ENCODE assay signal across 15 cellular contexts in the genomic region with DNA sequence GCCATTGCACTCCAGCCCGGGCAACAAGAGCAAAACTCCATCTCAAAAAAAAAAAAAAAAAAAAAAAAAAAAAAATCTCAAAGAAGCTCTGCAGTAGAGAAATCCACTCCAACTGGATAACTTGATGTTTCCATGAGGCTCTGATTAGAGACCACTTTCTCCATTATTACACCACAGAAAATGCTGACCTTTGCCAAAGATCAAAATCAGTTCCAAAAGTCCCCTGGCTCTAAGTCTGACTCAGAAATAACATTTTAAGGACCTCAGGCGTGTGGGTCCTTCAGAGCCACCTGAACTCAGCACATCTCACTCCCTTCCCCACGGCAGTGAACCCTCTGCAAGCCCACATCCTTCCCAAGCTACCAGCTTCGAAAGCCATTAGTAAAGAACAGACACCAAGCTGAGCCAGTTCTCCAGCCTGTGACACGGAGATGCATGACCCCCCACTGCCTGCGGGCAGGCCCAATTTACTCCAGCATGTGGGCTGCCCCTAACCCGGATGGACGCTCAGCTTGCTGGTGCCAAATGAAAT. TPM values are rescaled to one million over a fixed set of nuclear protein-coding genes. Genes with fewer than 3 reads are reported as not detected.
DNase-seq lines count a peak whose midpoint lies in the region; ATAC-seq, FAIRE-seq and TF ChIP-seq lines count a peak whose summit lies in the region.
"Had no signal": no experiment of that assay in that cellular context is flagged by ENCODE, and none has a peak within 500 bp of the region (broad histone marks: within the 10 kb centered on the region; RNA-seq: fewer than 3 reads in every experiment).

No MANE protein-coding gene starts in this region.

- ATAC-seq in WTC11 = no peak
- ATAC-seq in stimulated activated naive B cell treated with anti-CD40 and anti-IgM and Interleukin-4, amounts not matched to agents 10 μg/mL and 1 μg/mL and 100 μg/mL, for 72 hours (replicated peaks) = peak; percentile 87 to 90
- no peak for ATAC-seq in HG02840 (IDR thresholded peaks at IDR 0.05; ENCODE audit: low FRiP score, unreplicated experiment)

- no peak for FAIRE-seq in endothelial cell of umbilical vein (lab: Jason Lieb, UNC)
- FAIRE-seq: RCC 7860, urothelium cell line had no signal

- intact Hi-C loops in endothelial cell of umbilical vein (cut with micrococcal nuclease) = no loop called here

- TF ChIP-seq POLR2A in endothelial cell of umbilical vein (IDR thresholded peaks at IDR 0.05; ENCODE audit: low read depth, low read length) = no peak

- no peaks in the 10 kb centered on the region for H3K9me1 ChIP-seq in endothelial cell of umbilical vein (replicated peaks; ENCODE audit: control insufficient read depth, extremely low read depth, insufficient read depth, low read length)

- peak; percentile 13 for DNase-seq in activated naive CD4-positive, alpha-beta T cell treated with Interleukin-2 at 50 U/mL for 16 hours
- no peak for DNase-seq in activated naive CD4-positive, alpha-beta T cell (lab: John Stamatoyannopoulos, UW)
- DNase-seq in WTC11 (ENCODE audit: low spot score) (no peak), endothelial cell of umbilical vein (ENCODE audit: low read depth, low spot score) (no peak), SKM-1 (lab: John Stamatoyannopoulos, UW; ENCODE audit: unreplicated experiment) (no peak), NK-92 (lab: John Stamatoyannopoulos, UW; ENCODE audit: unreplicated experiment) (no peak)
- peak; percentile 55 for DNase-seq in stimulated activated naive B cell treated with anti-CD40 and anti-IgM and Interleukin-4, amounts not matched to agents 10 μg/mL and 1 μg/mL and 100 μg/mL, for 72 hours
- DNase-seq: mucosa of descending colon, NCI-H1436 treated with DMSO at 0.1 percent for 48 hours, NCI-H524, psoas muscle had no signal

- H3K4me3 ChIP-seq in endothelial cell of umbilical vein (replicated peaks in 1 of 3; ENCODE audit: insufficient read depth in 1 of 3, low read depth in 1 of 3, low read length in 3 of 3) = no peak overlapping the region
- H3K4me3 ChIP-seq: mucosa of descending colon, psoas muscle had no signal

- dilution Hi-C loops in endothelial cell of umbilical vein (cut with MboI; ENCODE audit: extremely low pct_ligation_motif_present, low sequenced_read_pairs) = no loop called here

- peaks cover 35% of the 10 kb centered on the region for H3K4me1 ChIP-seq in endothelial cell of umbilical vein (ENCODE audit: control insufficient read depth, extremely low read depth, insufficient read depth, low read length)

- H3K4me2 ChIP-seq in endothelial cell of umbilical vein (ENCODE audit: insufficient read depth, low read length) = no peak overlapping the region

- no peak overlapping the region for H2AFZ ChIP-seq in endothelial cell of umbilical vein (ENCODE audit: low read depth, low read length)

- no peaks in the 10 kb centered on the region for H3K27me3 Mint-ChIP-seq in WTC11 (ENCODE audit: low read depth)
- H3K27me3 Mint-ChIP-seq in stimulated activated naive B cell treated with anti-CD40 and anti-IgM and Interleukin-4, amounts not matched to agents 10 μg/mL and 1 μg/mL and 100 μg/mL, for 72 hours = no peaks in the 10 kb centered on the region
- H3K27me3 Mint-ChIP-seq: IgD-negative memory B cell had no signal

- H3K36me3 ChIP-seq in endothelial cell of umbilical vein (ENCODE audit: control insufficient read depth in 2 of 2, extremely low read depth in 1 of 2, insufficient read depth in 2 of 2, low read length in 2 of 2) = peaks cover 0 to 8% of the 10 kb centered on the region in 2 experiments

- peak overlapping the region; percentile 61 for H3K27ac Mint-ChIP-seq in WTC11
- peak overlapping the region; percentile 90 for H3K27ac Mint-ChIP-seq in stimulated activated naive B cell treated with anti-CD40 and anti-IgM and Interleukin-4, amounts not matched to agents 10 μg/mL and 1 μg/mL and 100 μg/mL, for 72 hours

- CTCF ChIA-PET in WTC11 (lab: Charles Lee) = interaction anchor here (0.7 to 0.8 kb wide), 2 partner anchors 42 to 199 kb away, joined by 3 to 4 read pairs; no protein-coding TSS in a partner anchor
- CTCF ChIA-PET in endothelial cell of umbilical vein (lab: Charles Lee) = interaction anchor here (0.6 to 2.4 kb wide), 8 partner anchors 9 to 246 kb away, joined by 3 to 12 read pairs (median 3); partner anchors contain the start of gene TMEM120A

- TF ChIP-seq CTCF in WTC11 (IDR thresholded peaks at IDR 0.05) (no peak), endothelial cell of umbilical vein (IDR thresholded peaks at IDR 0.05; ENCODE audit: extremely low read depth in 1 of 2, insufficient read depth in 1 of 2, low read depth in 1 of 2, low read length in 2 of 2) (no peak)

- no peaks in the 10 kb centered on the region for H3K79me2 ChIP-seq in endothelial cell of umbilical vein (ENCODE audit: control insufficient read depth, insufficient read depth, low read length)

- H3K9me3 ChIP-seq in endothelial cell of umbilical vein (replicated peaks; ENCODE audit: control insufficient read depth, insufficient read depth, low read length) = no peaks in the 10 kb centered on the region
- H3K9me3 ChIP-seq: mucosa of descending colon, psoas muscle had no signal

- BruUV-seq in endothelial cell of umbilical vein (replicated peaks; lab: Mats Ljungman, UMichigan) = no TSS peak

- H3K27ac ChIP-seq in endothelial cell of umbilical vein (ENCODE audit: insufficient read depth, low read depth, low read length) = peak overlapping the region; percentile 95
- H3K27ac ChIP-seq: psoas muscle had no signal

- H3K9ac ChIP-seq in endothelial cell of umbilical vein (replicated peaks; ENCODE audit: extremely low read depth, insufficient read depth, low read length) = no peak overlapping the region

- no peaks in the 10 kb centered on the region for H3K9me3 Mint-ChIP-seq in WTC11
- no peaks in the 10 kb centered on the region for H3K9me3 Mint-ChIP-seq in stimulated activated naive B cell treated with anti-CD40 and anti-IgM and Interleukin-4, amounts not matched to agents 10 μg/mL and 1 μg/mL and 100 μg/mL, for 72 hours
- H3K9me3 Mint-ChIP-seq: IgD-negative memory B cell had no signal

- no peaks in the 10 kb centered on the region for H3K27me3 ChIP-seq in endothelial cell of umbilical vein (ENCODE audit: control insufficient read depth in 2 of 2, insufficient read depth in 2 of 2, low read length in 2 of 2)

- POLR2A ChIA-PET in WTC11 (lab: Charles Lee) (interaction anchor here (0.6 kb wide), 1 partner anchor 168 kb away, joined by 3 read pairs; no protein-coding TSS in a partner anchor), endothelial cell of umbilical vein (lab: Charles Lee) (interaction anchor here (0.6 to 1.0 kb wide), 2 partner anchors 39 to 93 kb away, joined by 3 to 4 read pairs; partner anchors contain the start of genes MDH2, POR and STYXL1)

- H4K20me1 ChIP-seq in endothelial cell of umbilical vein (replicated peaks; ENCODE audit: control insufficient read depth, extremely low read depth, insufficient read depth, low read length) = no peaks in the 10 kb centered on the region

- H3K4me1 Mint-ChIP-seq in WTC11 = 0 out of 2 replicates have a peak, but pooled peaks cover 2% of the 10 kb centered on the region
- H3K4me1 Mint-ChIP-seq in stimulated activated naive B cell treated with anti-CD40 and anti-IgM and Interleukin-4, amounts not matched to agents 10 μg/mL and 1 μg/mL and 100 μg/mL, for 72 hours = peaks cover 32 to 46% of the 10 kb centered on the region in 2 donors

- no peak overlapping the region for H3K4me3 Mint-ChIP-seq in WTC11
- peak overlapping the region; percentile 42 to 45 for H3K4me3 Mint-ChIP-seq in stimulated activated naive B cell treated with anti-CD40 and anti-IgM and Interleukin-4, amounts not matched to agents 10 μg/mL and 1 μg/mL and 100 μg/mL, for 72 hours
- H3K4me3 Mint-ChIP-seq: IgD-negative memory B cell had no signal

- H3K36me3 Mint-ChIP-seq in WTC11 = peaks cover 5% of the 10 kb centered on the region; the same call in 1 of the 2 replicates
- peaks cover 30 to 53% of the 10 kb centered on the region in 2 donors for H3K36me3 Mint-ChIP-seq in stimulated activated naive B cell treated with anti-CD40 and anti-IgM and Interleukin-4, amounts not matched to agents 10 μg/mL and 1 μg/mL and 100 μg/mL, for 72 hours

TF ChIP-seq in WTC11, 78 proteins besides CTCF, POLR2A, EP300 and RAD21 (continues in another document):
- TF ChIP-seq IRF2 (CRISPR knock-in tag; IDR thresholded peaks at IDR 0.05; ENCODE audit: borderline replicate concordance, low read depth) = no peak

RNA-seq across cellular contexts. Expression of gene TMEM120A, which starts 13.8 kb away (rescaled TPM):
- total RNA-seq in WTC11 (2021) = 20.1 to 23.0 TPM (median 21.9 TPM) in 3 replicates
- 38.6 and 47.3 TPM in 2 replicates for total RNA-seq in endothelial cell of umbilical vein
- 133 and 159 TPM in 2 replicates for polyA plus RNA-seq in endothelial cell of umbilical vein
- 66.5 and 77.8 TPM in 2 replicates for polyA plus RNA-seq in endothelial cell of umbilical vein (2011; cell fraction: cytosol; rRNA removed)
- polyA plus RNA-seq in endothelial cell of umbilical vein (2011; cell fraction: nucleus; rRNA removed) = 103 and 122 TPM in 2 replicates
- 39.2 and 54.9 TPM in 2 replicates for polyA plus RNA-seq in endothelial cell of umbilical vein (2012)
- polyA minus RNA-seq in endothelial cell of umbilical vein = 147 and 172 TPM in 2 replicates
- polyA minus RNA-seq in endothelial cell of umbilical vein (2011; cell fraction: cytosol; rRNA and poly(A)+ RNA removed) = 17.0 TPM
- 24.8 and 35.9 TPM in 2 replicates for polyA minus RNA-seq in endothelial cell of umbilical vein (2011; cell fraction: nucleus; rRNA and poly(A)+ RNA removed)

RNA-seq across cellular contexts. Expression of gene STYXL1, which starts 39.6 kb away (rescaled TPM):
- total RNA-seq in WTC11 (2021) = 21.3 to 28.2 TPM (median 27.8 TPM) in 3 replicates
- total RNA-seq in endothelial cell of umbilical vein = 23.0 and 24.3 TPM in 2 replicates
- 67.6 and 70.9 TPM in 2 replicates for polyA plus RNA-seq in endothelial cell of umbilical vein
- polyA plus RNA-seq in endothelial cell of umbilical vein (2011; cell fraction: cytosol; rRNA removed) = 64.2 and 86.9 TPM in 2 replicates
- polyA plus RNA-seq in endothelial cell of umbilical vein (2011; cell fraction: nucleus; rRNA removed) = 60.7 TPM in 2 replicates
- polyA plus RNA-seq in endothelial cell of umbilical vein (2012) = 28.4 and 29.8 TPM in 2 replicates
- polyA minus RNA-seq in endothelial cell of umbilical vein = 21.3 and 36.9 TPM in 2 replicates
- polyA minus RNA-seq in endothelial cell of umbilical vein (2011; cell fraction: cytosol; rRNA and poly(A)+ RNA removed) = 12.3 TPM
- 14.1 and 17.1 TPM in 2 replicates for polyA minus RNA-seq in endothelial cell of umbilical vein (2011; cell fraction: nucleus; rRNA and poly(A)+ RNA removed)

RNA-seq across cellular contexts. Expression of gene MDH2, which starts 39.7 kb away (rescaled TPM):
- total RNA-seq in WTC11 (2021) (298 to 333 TPM (median 313 TPM) in 3 replicates), endothelial cell of umbilical vein (168 and 175 TPM in 2 replicates)
- 121 and 123 TPM in 2 replicates for polyA plus RNA-seq in endothelial cell of umbilical vein
- 122 and 123 TPM in 2 replicates for polyA plus RNA-seq in endothelial cell of umbilical vein (2011; cell fraction: cytosol; rRNA removed)
- 61.8 and 68.0 TPM in 2 replicates for polyA plus RNA-seq in endothelial cell of umbilical vein (2011; cell fraction: nucleus; rRNA removed)
- polyA plus RNA-seq in endothelial cell of umbilical vein (2012) = 168 and 172 TPM in 2 replicates
- 81.2 and 115 TPM in 2 replicates for polyA minus RNA-seq in endothelial cell of umbilical vein
- polyA minus RNA-seq in endothelial cell of umbilical vein (2011; cell fraction: cytosol; rRNA and poly(A)+ RNA removed) = 111 TPM
- 33.5 and 36.1 TPM in 2 replicates for polyA minus RNA-seq in endothelial cell of umbilical vein (2011; cell fraction: nucleus; rRNA and poly(A)+ RNA removed)

Comparison
In these comparisons a context has a peak if more than half of its experiments do, and no peak if none do; other contexts are left out.
1. DNase-seq: peak in activated naive CD4-positive, alpha-beta T cell treated with Interleukin-2 at 50 U/mL for 16 hours (single experiment) and stimulated activated naive B cell treated with anti-CD40 and anti-IgM and Interleukin-4, amounts not matched to agents 10 μg/mL and 1 μg/mL and 100 μg/mL, for 72 hours (single experiment); none in activated naive CD4-positive, alpha-beta T cell (0 of 4), WTC11 (single experiment), endothelial cell of umbilical vein (single experiment), SKM-1 (single experiment) and NK-92 (single experiment).
2. ATAC-seq: peak in stimulated activated naive B cell treated with anti-CD40 and anti-IgM and Interleukin-4, amounts not matched to agents 10 μg/mL and 1 μg/mL and 100 μg/mL, for 72 hours (2 of 2); none in WTC11 (single experiment) and HG02840 (single experiment).